Comparison of ENCODE assay signal across 21 cellular contexts in the genomic region with DNA sequence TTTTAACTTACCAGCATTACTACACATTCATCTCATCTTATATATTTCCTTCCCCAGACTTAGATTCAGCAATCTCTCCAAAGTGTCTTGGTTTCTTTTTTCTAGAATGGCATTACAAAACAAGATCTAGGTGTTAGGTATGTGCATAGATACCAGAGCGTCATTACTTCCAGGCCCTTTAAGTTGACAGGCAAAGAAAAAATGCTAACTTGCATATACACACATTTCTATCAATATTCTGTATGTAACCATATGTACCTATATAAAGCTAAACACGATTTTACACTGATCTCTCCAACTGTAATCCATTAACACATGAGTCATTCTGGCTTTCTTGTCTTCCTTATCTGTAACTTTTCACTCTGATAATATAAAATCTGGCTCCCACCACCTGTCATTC.
DNase-seq lines count a peak whose midpoint lies in the region; ATAC-seq, FAIRE-seq and TF ChIP-seq lines count a peak whose summit lies in the region.
"Had no signal": no experiment of that assay in that cellular context is flagged by ENCODE, and none has a peak within 500 bp of the region (broad histone marks: within the 10 kb centered on the region; RNA-seq: fewer than 3 reads in every experiment).

No MANE protein-coding gene starts in this region.

- H2AFZ ChIP-seq in SK-N-SH (ENCODE audit: low read depth), result no peak overlapping the region

- TF ChIP-seq EP300 in SK-N-SH (IDR thresholded peaks at IDR 0.05; ENCODE audit: borderline replicate concordance in 1 of 2, low read depth in 1 of 2, low read length in 1 of 2), result peak in 1 of 2 experiments; percentile 47; a peak in 1 of 4 replicates

- intact Hi-C loops in activated CD8-positive, alpha-beta T cell treated with anti-CD3 and anti-CD28 coated beads for 36 hours (cut with micrococcal nuclease), result no loop called here

- ATAC-seq in SK-N-SH treated with all-trans-retinoic acid at 6 μM for 48 hours, result no peak
- no peak for ATAC-seq in activated CD8-positive, alpha-beta T cell treated with anti-CD3 and anti-CD28 coated beads for 36 hours
- ATAC-seq: CD8-positive, alpha-beta T cell had no signal

- no peak for TF ChIP-seq CTCF in SK-N-SH (IDR thresholded peaks at IDR 0.05)
- TF ChIP-seq CTCF in activated CD8-positive, alpha-beta T cell treated with anti-CD3 and anti-CD28 coated beads for 36 hours (IDR thresholded peaks at IDR 0.05), result no peak

- H3K9ac ChIP-seq in SK-N-SH, result no peak overlapping the region
- H3K9ac ChIP-seq: BLaER1 had no signal

- H3K4me3 ChIP-seq in SK-N-SH (ENCODE audit: low read depth in 2 of 2, low read length in 1 of 2), result no peak overlapping the region
- H3K4me3 ChIP-seq: BLaER1, HAP-1 had no signal

- no peak overlapping the region for H3K4me2 ChIP-seq in SK-N-SH
- H3K4me2 ChIP-seq: BLaER1 had no signal

- H3K27me3 Mint-ChIP-seq in activated CD8-positive, alpha-beta T cell treated with anti-CD3 and anti-CD28 coated beads for 36 hours, result no peaks in the 10 kb centered on the region
- H3K27me3 Mint-ChIP-seq: B cell; CD4-positive, CD25-positive, alpha-beta regulatory T cell had no signal

- no peaks in the 10 kb centered on the region for H3K9me3 ChIP-seq in SK-N-SH
- H3K9me3 ChIP-seq: BLaER1, Caco-2, HAP-1 had no signal

- no peak for DNase-seq in SK-N-SH
- peak; percentile 19 for DNase-seq in ACHN
- peak; percentile 15 for DNase-seq in RCC 7860 (ENCODE audit: low spot score)
- DNase-seq in activated CD8-positive, alpha-beta T cell treated with anti-CD3 and anti-CD28 coated beads for 36 hours, result no peak
- no peak for DNase-seq in KG1 (lab: John Stamatoyannopoulos, UW)
- DNase-seq: 8988T; Caco-2; CD4-positive, CD25-positive, alpha-beta regulatory T cell; CD8-positive, alpha-beta T cell; DMS53; DMS79 treated with DMSO at 0.1 percent for 48 hours; GF-D8; GOT3 had no signal

- H3K4me1 ChIP-seq in SK-N-SH (ENCODE audit: control insufficient read depth in 1 of 2, insufficient read depth in 2 of 2, low read depth in 1 of 2, low read length in 1 of 2), result no peaks in the 10 kb centered on the region; a peak in 1 of 4 replicates
- H3K4me1 ChIP-seq: BLaER1, Caco-2, HAP-1 had no signal

- POLR2A ChIA-PET in SK-N-SH (lab: Yijun Ruan, JAX), result no interaction called here
- POLR2A ChIA-PET in activated CD8-positive, alpha-beta T cell treated with anti-CD3 and anti-CD28 coated beads for 36 hours (lab: Charles Lee), result no interaction called here

- no peaks in the 10 kb centered on the region for H3K4me1 Mint-ChIP-seq in activated CD8-positive, alpha-beta T cell treated with anti-CD3 and anti-CD28 coated beads for 36 hours (ENCODE audit: low read depth)
- H3K4me1 Mint-ChIP-seq: B cell; CD4-positive, CD25-positive, alpha-beta regulatory T cell had no signal

- CTCF ChIA-PET in SK-N-SH (lab: Yijun Ruan, JAX), result interaction anchor here (1.6 to 1.7 kb wide), 2 partner anchors 11 to 14 kb away, joined by 4 to 6 read pairs; no protein-coding TSS in a partner anchor
- CTCF ChIA-PET in activated CD8-positive, alpha-beta T cell treated with anti-CD3 and anti-CD28 coated beads for 36 hours (lab: Charles Lee), result no interaction called here

- FAIRE-seq in RCC 7860 (lab: Jason Lieb, UNC), result peak; percentile 81
- FAIRE-seq: GM12891, GM18507, H54 had no signal

- peaks cover 18% of the 10 kb centered on the region for H3K9me3 Mint-ChIP-seq in activated CD8-positive, alpha-beta T cell treated with anti-CD3 and anti-CD28 coated beads for 36 hours

- WGBS in SK-N-SH (ENCODE audit: low lambda C conversion rate), result 25% methylated on average over 2 of the region's 2 CpGs

- H4K20me1 ChIP-seq in SK-N-SH (ENCODE audit: insufficient read depth), result no peaks in the 10 kb centered on the region
- H4K20me1 ChIP-seq: BLaER1 had no signal

- H3K36me3 ChIP-seq in SK-N-SH (replicated peaks in 1 of 2; ENCODE audit: control insufficient read depth in 1 of 2, insufficient read depth in 2 of 2, low read length in 1 of 2), result no peaks in the 10 kb centered on the region
- H3K36me3 ChIP-seq: BLaER1, HAP-1 had no signal

- no peaks in the 10 kb centered on the region for H3K79me2 ChIP-seq in SK-N-SH (ENCODE audit: insufficient read depth)

- H3K27me3 ChIP-seq in SK-N-SH (ENCODE audit: insufficient read depth), result no peaks in the 10 kb centered on the region
- H3K27me3 ChIP-seq: BLaER1 had no signal

- TF ChIP-seq RAD21 in SK-N-SH (IDR thresholded peaks at IDR 0.05; ENCODE audit: low read length), result no peak

- no peak overlapping the region for H3K27ac Mint-ChIP-seq in activated CD8-positive, alpha-beta T cell treated with anti-CD3 and anti-CD28 coated beads for 36 hours
- H3K27ac Mint-ChIP-seq: B cell; CD4-positive, CD25-positive, alpha-beta regulatory T cell; CD8-positive, alpha-beta T cell had no signal

- H3K4me3 Mint-ChIP-seq in activated CD8-positive, alpha-beta T cell treated with anti-CD3 and anti-CD28 coated beads for 36 hours, result no peak overlapping the region
- H3K4me3 Mint-ChIP-seq: B cell; CD4-positive, CD25-positive, alpha-beta regulatory T cell; CD8-positive, alpha-beta T cell had no signal

- H3K27ac ChIP-seq in SK-N-SH (ENCODE audit: low read depth in 2 of 2, low read length in 1 of 2), result no peak overlapping the region
- H3K27ac ChIP-seq: BLaER1, C4-2B had no signal

- H3F3A ChIP-seq in SK-N-SH (replicated peaks; ENCODE audit: insufficient read depth), result no peaks in the 10 kb centered on the region

- in situ Hi-C loops in ACHN (cut with HindIII; ENCODE audit: low pct_ligation_motif_present, low pct_unique_long_range_greater_than_20kb, low sequenced_read_pairs), result no loop called here

- no peaks in the 10 kb centered on the region for H3K9me2 ChIP-seq in SK-N-SH

- H3K36me3 Mint-ChIP-seq in activated CD8-positive, alpha-beta T cell treated with anti-CD3 and anti-CD28 coated beads for 36 hours (ENCODE audit: low read depth), result no peaks in the 10 kb centered on the region
- H3K36me3 Mint-ChIP-seq: CD4-positive, CD25-positive, alpha-beta regulatory T cell; CD8-positive, alpha-beta T cell had no signal

TF ChIP-seq in SK-N-SH treated with all-trans-retinoic acid at 6 μM for 48 hours, 23 proteins besides CTCF, POLR2A, EP300 and RAD21:
- no peak for TF ChIP-seq ZNF565 (CRISPR knock-in tag; conservative IDR thresholded peaks at IDR 0.05; ENCODE audit: low read depth)
- peak; percentile 17; the same call in 1 of the 2 replicates for TF ChIP-seq TCF4 (CRISPR knock-in tag; IDR thresholded peaks at IDR 0.05; ENCODE audit: borderline replicate concordance)
TF ChIP-seq in SK-N-SH treated with all-trans-retinoic acid at 6 μM for 48 hours: peak in this region for 1.

TF ChIP-seq in SK-N-SH, 30 proteins besides CTCF, POLR2A, EP300 and RAD21:
- TF ChIP-seq RCOR1 (IDR thresholded peaks at IDR 0.05; ENCODE audit: low read length) (no peak), GATA2 (CRISPR knock-in tag; IDR thresholded peaks at IDR 0.05) (no peak), RXRA (IDR thresholded peaks at IDR 0.05; ENCODE audit: borderline replicate concordance, low read depth) (no peak), TEAD4 (IDR thresholded peaks at IDR 0.05; ENCODE audit: borderline replicate concordance, insufficient read depth) (no peak), GABPA (IDR thresholded peaks at IDR 0.05; ENCODE audit: low read depth) (no peak), ZBTB33 (IDR thresholded peaks at IDR 0.05; ENCODE audit: borderline replicate concordance, low read depth) (no peak), RFX5 (IDR thresholded peaks at IDR 0.05; ENCODE audit: low read length) (no peak), SIN3A (IDR thresholded peaks at IDR 0.05; ENCODE audit: borderline replicate concordance, low read depth, low read length) (no peak), IRF3 (IDR thresholded peaks at IDR 0.05; ENCODE audit: low read depth, low read length) (no peak)
TF ChIP-seq in SK-N-SH: peak in this region for 0.

Comparison
In these comparisons a context has a peak if more than half of its experiments do, and no peak if none do; other contexts are left out.
1. DNase-seq: peak in ACHN (single experiment) and RCC 7860 (single experiment); none in SK-N-SH (single experiment), activated CD8-positive, alpha-beta T cell treated with anti-CD3 and anti-CD28 coated beads for 36 hours (single experiment) and KG1 (single experiment).